16 cellular contexts compared by ENCODE assay signal in the genomic region with DNA sequence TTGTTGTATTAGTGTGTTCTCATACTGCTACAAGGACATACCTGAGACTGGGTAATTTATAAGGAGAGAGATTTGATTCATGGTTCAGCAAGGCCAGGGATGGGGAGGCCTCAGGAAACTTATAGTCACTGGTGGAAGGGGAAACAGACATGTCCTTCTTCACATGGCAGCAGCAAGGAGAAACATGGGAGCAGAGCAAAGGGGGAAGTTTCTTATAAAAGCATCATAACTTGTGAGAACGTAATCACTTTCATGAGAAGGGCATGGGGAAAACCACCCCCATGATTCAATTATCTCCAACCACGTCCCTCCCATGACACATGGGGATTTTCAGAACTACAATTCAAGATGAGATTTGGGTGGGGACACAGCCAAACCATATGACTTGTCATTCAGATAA.
"Had no signal": no experiment of that assay in that cellular context is flagged by ENCODE, and none has a peak within 500 bp of the region (broad histone marks: within the 10 kb centered on the region; RNA-seq: fewer than 3 reads in every experiment).

No MANE protein-coding gene starts in this region.

- H3K4me1 Mint-ChIP-seq: neural progenitor cell had no signal

- H3K27ac Mint-ChIP-seq: naive thymus-derived CD8-positive, alpha-beta T cell; neural progenitor cell had no signal

- ATAC-seq: esophagus mucosa; gastrocnemius medialis; left lobe of liver; mucosa of descending colon; naive thymus-derived CD8-positive, alpha-beta T cell had no signal

- DNase-seq: effector memory CD4-positive, alpha-beta T cell; gastrocnemius medialis; islet precursor cell; mammary epithelial cell; mucosa of descending colon; naive thymus-derived CD8-positive, alpha-beta T cell; nucleus accumbens; ovary; sigmoid colon; stomach; substantia nigra; transverse colon had no signal

- H3K4me3 Mint-ChIP-seq: naive thymus-derived CD8-positive, alpha-beta T cell; neural progenitor cell had no signal

- H3K27me3 Mint-ChIP-seq: naive thymus-derived CD8-positive, alpha-beta T cell had no signal

- FAIRE-seq: endometrium had no signal
